28 cellular contexts compared by ENCODE assay signal in the genomic region with DNA sequence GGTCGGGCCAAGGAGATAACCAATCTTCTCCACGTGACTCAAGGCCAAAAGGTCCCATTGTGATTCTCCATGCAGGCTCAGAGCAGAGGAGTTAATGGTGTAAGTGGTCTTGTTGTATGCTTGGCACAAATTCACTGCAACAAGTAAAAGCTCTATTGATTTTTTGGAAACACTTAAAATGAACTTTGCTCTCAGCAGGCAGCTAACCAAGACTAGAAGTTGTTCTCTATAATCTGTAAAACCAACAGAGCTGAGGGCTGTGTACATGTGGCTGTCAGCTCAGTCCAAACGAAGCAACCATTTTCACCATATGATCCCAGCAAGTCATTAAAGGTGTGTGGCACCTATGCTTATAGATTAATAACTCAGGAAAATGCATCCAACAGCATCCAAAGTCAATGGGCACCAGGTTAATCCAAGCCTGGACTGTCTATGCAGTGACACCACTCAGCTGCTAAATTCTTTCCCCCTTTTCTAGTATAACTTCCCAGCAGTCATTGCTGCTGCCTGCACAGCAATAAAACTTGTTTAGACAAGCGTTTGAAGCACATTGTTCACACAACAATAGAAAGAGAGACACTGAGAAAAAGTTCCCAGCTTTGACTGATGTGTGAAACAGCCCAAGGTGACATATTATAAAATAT.
"Had no signal": no experiment of that assay in that cellular context is flagged by ENCODE, and none has a peak within 500 bp of the region (broad histone marks: within the 10 kb centered on the region; RNA-seq: fewer than 3 reads in every experiment).

No MANE protein-coding gene starts in this region.

- H3K4me3 ChIP-seq: adrenal gland, esophagus squamous epithelium, neural progenitor cell, skin epidermis, uterus had no signal

- ATAC-seq: activated CD4-positive, CD25-positive, alpha-beta regulatory T cell treated with anti-CD3 and anti-CD28 coated beads, Interleukin-2, amount 50 U/mL, for 24 hours; naive thymus-derived CD8-positive, alpha-beta T cell; sciatic nerve; stimulated activated memory B cell treated with anti-CD40 and anti-IgM and Interleukin-4, amounts not matched to agents 10 μg/mL and 1 μg/mL and 100 μg/mL, for 72 hours; stimulated activated naive CD8-positive, alpha-beta T cell treated with anti-CD3 and anti-CD28 coated beads, Interleukin-15, amount 100 ng/mL, for 72 hours; T-helper 17 cell had no signal

- DNase-seq: activated CD4-positive, alpha-beta memory T cell treated with anti-CD3 and anti-CD28 coated beads for 36 hours; activated CD4-positive, alpha-beta T cell treated with anti-CD3 and anti-CD28 coated beads, Interleukin-2, amount 10 ng/mL, durations not matched to agents 24 days and 14 days; activated CD8-positive, alpha-beta memory T cell treated with anti-CD3 and anti-CD28 coated beads, Interleukin-2, amount 50 U/mL, for 4 hours; activated effector memory CD4-positive, alpha-beta T cell treated with anti-CD3 and anti-CD28 coated beads, Interleukin-2, amount 50 U/mL, for 16 hours; activated naive CD4-positive, alpha-beta T cell treated with anti-CD3 and anti-CD28 coated beads for 36 hours; activated naive CD8-positive, alpha-beta T cell treated with anti-CD3 and anti-CD28 coated beads for 36 hours; activated T-cell treated with anti-CD3 and anti-CD28 coated beads, Interleukin-2, amount 50 U/mL, for 1 hour; adrenal gland; aorta; central memory CD4-positive, alpha-beta T cell; esophagus squamous epithelium; foreskin melanocyte; midbrain; naive thymus-derived CD8-positive, alpha-beta T cell; posterior cingulate gyrus; stimulated activated CD4-positive, alpha-beta T cell treated with anti-CD3 and anti-CD28 coated beads, Interleukin-4, amount 100 ng/mL, for 24 hours; stimulated activated naive CD8-positive, alpha-beta T cell treated with anti-CD3 and anti-CD28 coated beads, Interleukin-15, amount 100 ng/mL, for 72 hours; substantia nigra; T-helper 17 cell; T1000; uterus; WERI-Rb-1 had no signal

- H3K4me1 ChIP-seq: adrenal gland, esophagus squamous epithelium, neural progenitor cell, uterus had no signal

- H3K36me3 ChIP-seq: adrenal gland, esophagus squamous epithelium, neural progenitor cell, uterus, WERI-Rb-1 had no signal

- H3K27me3 ChIP-seq: adrenal gland, esophagus squamous epithelium, neural progenitor cell, uterus had no signal

- H3K9me3 ChIP-seq: adrenal gland, esophagus squamous epithelium, uterus had no signal

- H3K27ac ChIP-seq: adrenal gland, epithelial cell of prostate, esophagus squamous epithelium, neural progenitor cell, skin epidermis, uterus, WERI-Rb-1 had no signal
